11 cellular contexts compared by ENCODE assay signal in genomic region chr7:130421685-130422084, GRCh38. TPM values are rescaled to one million over a fixed set of nuclear protein-coding genes. Genes with fewer than 3 reads are reported as not detected.
A peak's percentile ranks its signal among the peaks of the same experiment; 100 is the strongest.
DNase-seq lines count a peak whose midpoint lies in the region; ATAC-seq and TF ChIP-seq lines count a peak whose summit lies in the region.
"Had no signal": no experiment of that assay in that cellular context is flagged by ENCODE, and none has a peak within 500 bp of the region (broad histone marks: within the 10 kb centered on the region; RNA-seq: fewer than 3 reads in every experiment).

No MANE protein-coding gene starts in this region.

- intact Hi-C loops in heart left ventricle (cut with DNase I) = no loop called here
- intact Hi-C loops in upper lobe of right lung (cut with DNase I) = no loop called here
- intact Hi-C loops in vagina (cut with DNase I) = no loop called here
- intact Hi-C loops in right cardiac atrium (cut with DNase I) = no loop called here

- no peak for TF ChIP-seq CTCF in cardiac muscle cell (IDR thresholded peaks at IDR 0.05; ENCODE audit: low read depth, low read length)
- no peak for TF ChIP-seq CTCF in heart left ventricle (IDR thresholded peaks at IDR 0.05)
- no peak for TF ChIP-seq CTCF in upper lobe of right lung (IDR thresholded peaks at IDR 0.05)
- TF ChIP-seq CTCF in vagina (IDR thresholded peaks at IDR 0.05) = no peak

- H3K4me3 ChIP-seq in cardiac muscle cell (no peak overlapping the region), heart left ventricle (no peak overlapping the region), upper lobe of right lung (no peak overlapping the region), vagina (no peak overlapping the region), right cardiac atrium (ENCODE audit: low read length) (no peak overlapping the region)

- DNase-seq in cardiac muscle cell (ENCODE audit: low read depth in 1 of 2, low spot score in 1 of 2) (peak; percentile 14 to 69), heart left ventricle (no peak), RPMI7951 (ENCODE audit: low read depth) (peak; percentile 52), fibroblast of peridontal ligament (ENCODE audit: extremely low read depth) (peak; percentile 73), upper lobe of right lung (no peak), vagina (ENCODE audit: extremely low spot score in 2 of 2) (no peak), right cardiac atrium (no peak)
- DNase-seq: stimulated activated CD8-positive, alpha-beta memory T cell treated with anti-CD3 and anti-CD28 coated beads, Interleukin-4, amount 100 ng/mL, for 48 hours had no signal

- H3K4me1 ChIP-seq in cardiac muscle cell (ENCODE audit: low read depth) (peaks cover 28% of the 10 kb centered on the region), heart left ventricle (no peaks in the 10 kb centered on the region), upper lobe of right lung (no peaks in the 10 kb centered on the region), vagina (no peaks in the 10 kb centered on the region), right cardiac atrium (ENCODE audit: control insufficient read depth, insufficient read depth, low read length) (no peaks in the 10 kb centered on the region)

- no peak for TF ChIP-seq POLR2A in heart left ventricle (IDR thresholded peaks at IDR 0.05)
- TF ChIP-seq POLR2A in vagina (IDR thresholded peaks at IDR 0.05) = no peak

- no peak for ATAC-seq in heart left ventricle
- peak; percentile 78 for ATAC-seq in upper lobe of right lung
- ATAC-seq in esophagus mucosa = no peak
- no peak for ATAC-seq in right cardiac atrium

- H3K9me3 ChIP-seq in cardiac muscle cell (ENCODE audit: low read depth) = no peaks in the 10 kb centered on the region
- no peaks in the 10 kb centered on the region for H3K9me3 ChIP-seq in heart left ventricle
- H3K9me3 ChIP-seq in upper lobe of right lung = no peaks in the 10 kb centered on the region
- no peaks in the 10 kb centered on the region for H3K9me3 ChIP-seq in vagina
- no peaks in the 10 kb centered on the region for H3K9me3 ChIP-seq in right cardiac atrium (ENCODE audit: control insufficient read depth, low read length)

- H3K27ac ChIP-seq in cardiac muscle cell (no peak overlapping the region), heart left ventricle (no peak overlapping the region), upper lobe of right lung (no peak overlapping the region), vagina (no peak overlapping the region), right cardiac atrium (ENCODE audit: low read length) (no peak overlapping the region)

- WGBS in heart left ventricle, 4 donors = 41 to 61% (median 57%) methylated on average over 2 of the region's 2 CpGs
- WGBS in right cardiac atrium = 55% methylated on average over 2 of the region's 2 CpGs

- no peaks in the 10 kb centered on the region for H3K27me3 ChIP-seq in cardiac muscle cell
- no peaks in the 10 kb centered on the region for H3K27me3 ChIP-seq in heart left ventricle
- H3K27me3 ChIP-seq in upper lobe of right lung = no peaks in the 10 kb centered on the region
- H3K27me3 ChIP-seq in vagina = no peaks in the 10 kb centered on the region
- no peaks in the 10 kb centered on the region for H3K27me3 ChIP-seq in right cardiac atrium (ENCODE audit: control insufficient read depth, insufficient read depth)

- H3K36me3 ChIP-seq in cardiac muscle cell (no peaks in the 10 kb centered on the region), heart left ventricle (peaks cover 0 to 4% (median 0%) of the 10 kb centered on the region in 9 donors), upper lobe of right lung (no peaks in the 10 kb centered on the region), vagina (no peaks in the 10 kb centered on the region)

RNA-seq across cellular contexts. Expression of gene CEP41, which starts 19.1 kb away (rescaled TPM):
- total RNA-seq in cardiac muscle cell = 8.0 and 10.7 TPM in 2 replicates
- polyA plus RNA-seq in cardiac muscle cell = 27.4 and 48.8 TPM in 2 replicates
- 10 to 100 TPM in 1 of 9 donors, 1 to 10 TPM in 8; 1.9 to 11.4 (median 4.1) TPM for total RNA-seq in heart left ventricle
- polyA plus RNA-seq in heart left ventricle = 1 to 10 TPM; 1.7 to 6.9 TPM
- total RNA-seq in RPMI7951 (2014; rRNA removed; shearing (Covaris generic)) = 27.2 and 36.8 TPM in 2 replicates
- total RNA-seq in upper lobe of right lung = 11.3 TPM
- total RNA-seq in esophagus mucosa = 4.8 TPM
- 4.7 TPM for total RNA-seq in vagina
- total RNA-seq in right cardiac atrium = 1 to 10 TPM; 5.6 to 7.5 (median 6.3) TPM
- 3.0 TPM for polyA plus RNA-seq in right cardiac atrium

RNA-seq across cellular contexts. Expression of gene CPA1, which starts 41.4 kb away (rescaled TPM):
- 3.3 and 4.3 TPM in 2 replicates for total RNA-seq in cardiac muscle cell
- 3.5 and 6.2 TPM in 2 replicates for polyA plus RNA-seq in cardiac muscle cell
- total RNA-seq in heart left ventricle = 1 to 10 TPM in 5 of 9 donors, not detected in 4; 1.3 to 3.8 (median 3.1) TPM
- under 1 TPM in 1 of 2 donors, not detected in 1; 0.29 TPM for polyA plus RNA-seq in heart left ventricle
- not detected in 2 replicates for total RNA-seq in RPMI7951 (2014; rRNA removed; shearing (Covaris generic))
- total RNA-seq in upper lobe of right lung = not detected
- total RNA-seq in esophagus mucosa = not detected
- total RNA-seq in vagina = not detected
- 1 to 10 TPM in 1 of 4 donors, not detected in 3; 1.0 TPM for total RNA-seq in right cardiac atrium
- 0.36 TPM for polyA plus RNA-seq in right cardiac atrium
- total RNA-seq: bronchial epithelial cell, H1 had no signal
- polyA plus RNA-seq: H1 had no signal

Comparison
In these comparisons a context has a peak if more than half of its experiments do, and no peak if none do; other contexts are left out.
1. DNase-seq: peak in cardiac muscle cell (2 of 2), RPMI7951 (single experiment) and fibroblast of peridontal ligament (single experiment); none in heart left ventricle (0 of 5), upper lobe of right lung (single experiment), vagina (0 of 2) and right cardiac atrium (0 of 3).